In the genomic region with DNA sequence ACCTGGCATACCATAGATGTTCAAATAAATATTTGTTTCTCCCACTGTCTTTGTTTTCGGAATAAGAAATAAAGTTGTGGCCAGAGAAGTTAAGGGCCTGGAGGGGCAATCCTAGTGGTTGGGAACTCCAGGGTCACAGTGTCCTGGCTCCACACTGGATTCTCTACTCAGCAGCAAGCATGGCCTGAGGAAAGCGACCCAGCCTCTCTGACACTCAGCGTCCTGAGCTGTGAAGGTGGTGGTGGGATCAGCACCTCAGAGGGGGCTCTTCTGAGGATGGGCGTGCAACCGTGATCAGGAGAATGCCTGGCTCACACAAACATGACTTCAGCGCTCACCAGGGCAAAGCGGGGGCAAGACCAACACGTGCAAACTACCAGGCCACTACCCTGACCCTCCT, we compare ENCODE assay signal across 20 cellular contexts. TPM values are rescaled to one million over a fixed set of nuclear protein-coding genes. Genes with fewer than 3 reads are reported as not detected.
DNase-seq lines count a peak whose midpoint lies in the region; ATAC-seq, FAIRE-seq and TF ChIP-seq lines count a peak whose summit lies in the region.
"Had no signal": no experiment of that assay in that cellular context is flagged by ENCODE, and none has a peak within 500 bp of the region (broad histone marks: within the 10 kb centered on the region; RNA-seq: fewer than 3 reads in every experiment).

No MANE protein-coding gene starts in this region.

- H2BK120ac ChIP-seq in H9 (ENCODE audit: low read depth, low read length, poor library complexity, severe bottlenecking) (no peak overlapping the region), H1 (replicated peaks; ENCODE audit: low read depth, low read length) (no peak overlapping the region)

- H3K4ac ChIP-seq in H9 (ENCODE audit: low read depth, low read length): no peak overlapping the region
- no peak overlapping the region for H3K4ac ChIP-seq in H1 (replicated peaks; ENCODE audit: insufficient read length, low read depth, low read length)

- no peak overlapping the region for H3K4me3 ChIP-seq in GM23338
- no peak overlapping the region for H3K4me3 ChIP-seq in H1 (ENCODE audit: extremely low read depth in 1 of 4, insufficient read depth in 2 of 4, low read depth in 3 of 4, low read length in 4 of 4)
- H3K4me3 ChIP-seq: GM23248 had no signal

- no peak overlapping the region for H2BK15ac ChIP-seq in H9 (ENCODE audit: low read depth, low read length)
- peak overlapping the region; percentile 61; the same call in 1 of the 2 replicates for H2BK15ac ChIP-seq in H1 (ENCODE audit: low read length)

- H4K8ac ChIP-seq in H9 (replicated peaks; ENCODE audit: insufficient read length, low read depth, low read length): no peak overlapping the region
- H4K8ac ChIP-seq in H1 (ENCODE audit: extremely low read depth, insufficient read depth, low read length): no peak overlapping the region

- H3K27ac ChIP-seq in GM23338 (ENCODE audit: low read depth) (no peak overlapping the region), H9 (ENCODE audit: insufficient read length, low read depth, low read length) (no peak overlapping the region), H1 (ENCODE audit: low read depth, low read length) (peak overlapping the region; percentile 58; the same call in 1 of the 2 replicates)
- H3K27ac ChIP-seq: GM23248 had no signal

- peak overlapping the region; percentile 78; the same call in 1 of the 2 replicates for H3K27ac Mint-ChIP-seq in GM23338
- peak overlapping the region in 2 of 3 experiments; percentile 39 to 84; a peak in 2 of 7 replicates for H3K27ac Mint-ChIP-seq in H9
- peak overlapping the region; percentile 12 for H3K27ac Mint-ChIP-seq in neural crest cell (ENCODE audit: unreplicated experiment)
- H3K27ac Mint-ChIP-seq: CD4-positive, alpha-beta memory T cell had no signal

- no peak for TF ChIP-seq CTCF in GM23338 (conservative IDR thresholded peaks at IDR 0.05; ENCODE audit: low read depth in 2 of 2)
- TF ChIP-seq CTCF in H9 (conservative IDR thresholded peaks at IDR 0.05): no peak
- no peak for TF ChIP-seq CTCF in H1 (IDR thresholded peaks at IDR 0.05; ENCODE audit: control extremely low read depth in 1 of 3, insufficient read depth in 1 of 3, low read depth in 1 of 3, low read length in 3 of 3)
- TF ChIP-seq CTCF in neural crest cell (conservative IDR thresholded peaks at IDR 0.05): no peak

- H2BK5ac ChIP-seq in H9 (ENCODE audit: insufficient read length, low read length) (no peak overlapping the region), H1 (ENCODE audit: low read depth, low read length) (peak overlapping the region; percentile 50)

- H3K9me3 Mint-ChIP-seq in GM23338 (no peaks in the 10 kb centered on the region), H9 (no peaks in the 10 kb centered on the region), neural crest cell (no peaks in the 10 kb centered on the region)

- FAIRE-seq in H1 (lab: Jason Lieb, UNC): no peak
- FAIRE-seq: GM12891, GM18507, H54 had no signal

- TF ChIP-seq RAD21 in H1 (IDR thresholded peaks at IDR 0.05 in 1 of 2, conservative IDR thresholded peaks at IDR 0.05 in 1 of 2; ENCODE audit: low read depth in 2 of 2, low read length in 2 of 2): no peak

- H3K4me1 ChIP-seq in GM23338 (ENCODE audit: insufficient read depth) (peaks cover 10% of the 10 kb centered on the region), H9 (ENCODE audit: insufficient read depth, low read length) (peaks cover 2% of the 10 kb centered on the region), H1 (replicated peaks in 1 of 4; ENCODE audit: control insufficient read depth in 3 of 4, insufficient read depth in 4 of 4, low read length in 3 of 4) (peaks cover 0 to 14% (median 9%) of the 10 kb centered on the region in 4 experiments; a peak in 5 of 7 replicates)

- DNase-seq in GM23338 (ENCODE audit: low spot score) (no peak), H9 (no peak), H1 (ENCODE audit: low read depth in 1 of 2, low spot score in 2 of 2) (no peak), neural crest cell (ENCODE audit: low read depth, low spot score) (no peak)
- DNase-seq in stimulated activated naive CD4-positive, alpha-beta T cell (lab: John Stamatoyannopoulos, UW): no peak
- DNase-seq: C1 segment of cervical spinal cord; Calu3; CD4-positive, alpha-beta memory T cell; COR-L47; DMS53; DMS79 treated with DMSO at 0.1 percent for 48 hours; GF-D8; GM23248; HCEC 1CT had no signal

- H3K4me2 ChIP-seq in GM23338 (no peak overlapping the region), H9 (ENCODE audit: insufficient read depth, insufficient read length, low read length) (no peak overlapping the region), H1 (ENCODE audit: insufficient read depth in 1 of 2, low read depth in 2 of 2, low read length in 2 of 2) (no peak overlapping the region)

- H3K23ac ChIP-seq in H9 (ENCODE audit: insufficient read length, low read depth, low read length) (no peak overlapping the region), H1 (ENCODE audit: insufficient read length) (no peak overlapping the region)

- H3K56ac ChIP-seq in H9 (ENCODE audit: insufficient read length, low read depth, low read length) (no peak overlapping the region), H1 (replicated peaks; ENCODE audit: insufficient read length, low read depth, low read length) (no peak overlapping the region)

- CTCF ChIA-PET in H1 (lab: Charles Lee; ENCODE audit: partially characterized antibody): no interaction called here

- H3K23me2 ChIP-seq in H9 (ENCODE audit: insufficient read length, low read depth, low read length, poor library complexity, severe bottlenecking): no peaks in the 10 kb centered on the region
- H3K23me2 ChIP-seq in H1 (ENCODE audit: low read depth, low read length): no peaks in the 10 kb centered on the region; the same call in 1 of the 2 replicates

- no peak overlapping the region for H4K5ac ChIP-seq in H9 (ENCODE audit: insufficient read length, low read depth, low read length)
- no peak overlapping the region for H4K5ac ChIP-seq in H1 (ENCODE audit: insufficient read length, low read depth, low read length)

- H3K79me2 ChIP-seq in GM23338 (replicated peaks; ENCODE audit: insufficient read depth) (peaks cover 100% of the 10 kb centered on the region), H9 (ENCODE audit: insufficient read depth, low read length) (peaks cover 47% of the 10 kb centered on the region; the same call in 1 of the 2 replicates), H1 (ENCODE audit: control insufficient read depth in 1 of 2, insufficient read depth in 2 of 2, low read length in 2 of 2) (peaks cover 20 to 98% of the 10 kb centered on the region in 2 experiments)

- peaks cover 42% of the 10 kb centered on the region for H4K20me1 ChIP-seq in GM23338 (replicated peaks; ENCODE audit: insufficient read depth)
- H4K20me1 ChIP-seq in H9 (ENCODE audit: control insufficient read depth, insufficient read depth, insufficient read length): no peaks in the 10 kb centered on the region
- peaks cover 10 to 17% of the 10 kb centered on the region in 2 experiments for H4K20me1 ChIP-seq in H1 (replicated peaks in 1 of 2; ENCODE audit: control insufficient read depth in 1 of 2, insufficient read depth in 2 of 2, low read length in 2 of 2)

- TF ChIP-seq EP300 in H1 (IDR thresholded peaks at IDR 0.05; ENCODE audit: borderline replicate concordance in 1 of 2, low read depth in 2 of 2, low read length in 2 of 2): no peak

- no CpG with 5 or more reads among the region's 8 CpGs for WGBS in H9 (ENCODE audit: extremely low coverage, insufficient read length, low lambda C conversion rate)
- WGBS in H1 (ENCODE audit: extremely low coverage in 1 of 2, insufficient coverage in 1 of 2, insufficient read length in 1 of 2, insufficient replicate concordance in 2 of 2, low coverage in 1 of 2, low lambda C conversion rate in 2 of 2, missing lambda C conversion rate in 1 of 2), 2 experiments: 82% methylated on average over 8 of the region's 8 CpGs; no CpG with 5 or more reads in 1 of the 2 experiments

- peaks cover 23% of the 10 kb centered on the region for H3K36me3 Mint-ChIP-seq in GM23338 (ENCODE audit: low read depth)
- H3K36me3 Mint-ChIP-seq in H9 (ENCODE audit: insufficient read depth in 1 of 3, low read depth in 3 of 3): peaks cover 6 to 9% (median 8%) of the 10 kb centered on the region in 3 experiments; a peak in 4 of 7 replicates
- H3K36me3 Mint-ChIP-seq in neural crest cell (ENCODE audit: low read depth): no peaks in the 10 kb centered on the region
- H3K36me3 Mint-ChIP-seq: CD4-positive, alpha-beta memory T cell had no signal

- H2BK20ac ChIP-seq in H9 (ENCODE audit: low read depth, low read length, poor library complexity, severe bottlenecking): no peak overlapping the region
- no peak overlapping the region for H2BK20ac ChIP-seq in H1 (ENCODE audit: low read length)

- H3K79me1 ChIP-seq in H9 (ENCODE audit: insufficient read depth, low read depth, low read length, poor library complexity, severe bottlenecking) (peaks cover 15% of the 10 kb centered on the region), H1 (ENCODE audit: low read depth, low read length) (peaks cover 20% of the 10 kb centered on the region)

- H3K27me3 ChIP-seq in GM23338 (ENCODE audit: insufficient read depth): no peaks in the 10 kb centered on the region
- H3K27me3 ChIP-seq in H9 (ENCODE audit: insufficient read depth, low read length): no peaks in the 10 kb centered on the region
- H3K27me3 ChIP-seq in H1 (replicated peaks in 1 of 4; ENCODE audit: control insufficient read depth in 3 of 4, extremely low read depth in 1 of 4, insufficient read depth in 3 of 4, low read length in 3 of 4): no peaks in the 10 kb centered on the region

- no peak overlapping the region for H2AFZ ChIP-seq in GM23338
- no peak overlapping the region for H2AFZ ChIP-seq in H9 (ENCODE audit: low read length)
- no peak overlapping the region for H2AFZ ChIP-seq in H1 (ENCODE audit: low read length)
- H2AFZ ChIP-seq: GM23248 had no signal

- peak overlapping the region; percentile 46 for H3K18ac ChIP-seq in H9 (ENCODE audit: insufficient read length, low read depth, low read length)
- 0 out of 2 replicates have a peak overlapping the region, but pooled peaks have one; percentile 34 for H3K18ac ChIP-seq in H1 (ENCODE audit: extremely low read depth, low read length)

- peaks cover 11% of the 10 kb centered on the region for H3K9me2 ChIP-seq in GM23338 (ENCODE audit: insufficient read depth)

- H3K4me3 Mint-ChIP-seq in GM23338 (no peak overlapping the region), H9 (no peak overlapping the region), neural crest cell (no peak overlapping the region)
- H3K4me3 Mint-ChIP-seq: CD4-positive, alpha-beta memory T cell had no signal

- H3K9ac ChIP-seq in H9 (ENCODE audit: extremely low read depth, insufficient read length, low read length) (no peak overlapping the region), H1 (replicated peaks in 1 of 4; ENCODE audit: extremely low read depth in 1 of 4, low read depth in 3 of 4, low read length in 3 of 4) (no peak overlapping the region)
- H3K9ac ChIP-seq: GM23248 had no signal

- H3K9me3 ChIP-seq in H9 (ENCODE audit: control insufficient read depth, low read depth, low read length) (no peaks in the 10 kb centered on the region), H1 (ENCODE audit: insufficient read depth in 2 of 2, low read depth in 1 of 2, low read length in 1 of 2) (no peaks in the 10 kb centered on the region)

- H3K36me3 ChIP-seq in GM23338 (ENCODE audit: insufficient read depth) (no peaks in the 10 kb centered on the region), H1 (ENCODE audit: control insufficient read depth in 2 of 4, insufficient read depth in 4 of 4, low read length in 3 of 4) (0 out of 8 replicates have a peak, but pooled peaks cover 0 to 5% (median 0%) of the 10 kb centered on the region in 4 experiments)

- H2BK12ac ChIP-seq in H9 (ENCODE audit: insufficient read length, low read depth, low read length): no peak overlapping the region
- H2BK12ac ChIP-seq in H1 (ENCODE audit: low read depth, low read length): peak overlapping the region; percentile 22; the same call in 1 of the 2 replicates

- H3K14ac ChIP-seq in H9 (ENCODE audit: insufficient read depth, low read length) (peak overlapping the region; percentile 44; the same call in 1 of the 2 replicates), H1 (ENCODE audit: insufficient read length) (no peak overlapping the region)

- H3T11ph ChIP-seq in H9 (ENCODE audit: low read length): no peak overlapping the region

- POLR2A ChIA-PET in H1 (lab: Charles Lee; ENCODE audit: partially characterized antibody): interaction anchor here (1.3 to 1.7 kb wide), 2 partner anchors 9 to 12 kb away, joined by 3 to 5 read pairs; no protein-coding TSS in a partner anchor

- H3F3A ChIP-seq in GM23338 (replicated peaks; ENCODE audit: low read depth): no peaks in the 10 kb centered on the region

- H2AK5ac ChIP-seq in H9 (ENCODE audit: insufficient read length, low read length): no peak overlapping the region
- no peak overlapping the region for H2AK5ac ChIP-seq in H1 (ENCODE audit: low read depth, low read length)

- peaks cover 47% of the 10 kb centered on the region for H3K4me1 Mint-ChIP-seq in GM23338
- peaks cover 34 to 42% of the 10 kb centered on the region in 2 experiments for H3K4me1 Mint-ChIP-seq in H9
- peaks cover 27% of the 10 kb centered on the region for H3K4me1 Mint-ChIP-seq in neural crest cell
- H3K4me1 Mint-ChIP-seq: CD4-positive, alpha-beta memory T cell had no signal

- ATAC-seq in GM23338 (peak; percentile 56), GM18861 (IDR thresholded peaks at IDR 0.05; ENCODE audit: unreplicated experiment) (no peak), HG03354 (IDR thresholded peaks at IDR 0.05; ENCODE audit: poor library complexity, severe bottlenecking, unreplicated experiment) (no peak)

- TF ChIP-seq POLR2A in H1 (IDR thresholded peaks at IDR 0.05; ENCODE audit: control extremely low read depth in 1 of 2, low read depth in 2 of 2, low read length in 2 of 2): no peak

- H3K27me3 Mint-ChIP-seq in GM23338 (ENCODE audit: insufficient read depth, low read depth, poor library complexity) (peaks cover 4% of the 10 kb centered on the region), H9 (ENCODE audit: low read depth) (no peaks in the 10 kb centered on the region; the same call in 1 of the 2 replicates), neural crest cell (ENCODE audit: low read depth) (no peaks in the 10 kb centered on the region)
- H3K27me3 Mint-ChIP-seq: CD4-positive, alpha-beta memory T cell had no signal

- H4K91ac ChIP-seq in H9 (ENCODE audit: insufficient read length, low read depth, low read length) (no peak overlapping the region), H1 (replicated peaks; ENCODE audit: insufficient read length, low read length) (no peak overlapping the region)

RNA-seq across cellular contexts. Expression of a gene that starts 59.9 kb away (rescaled TPM):
- total RNA-seq in GM23338 (2014; rRNA removed; shearing (Covaris generic)): 62.4 and 75.6 TPM in 2 replicates
- polyA plus RNA-seq in GM23338 (2016; fragmentation: Nextera tagmentation; extraction: Ambion mirVana) (12.8 and 13.5 TPM in 2 replicates), H1 (2011; rRNA removed) (43.7 and 51.4 TPM in 2 replicates)
- total RNA-seq in H9 (2021) (41.7 and 43.5 TPM in 2 replicates), neural crest cell (33.0 and 34.5 TPM in 2 replicates)
- total RNA-seq in H1 (2021; fragmentation: NEBNext Ultra II Directional; extraction: Animal tissue kit (Norgen Biotek cat#: 25700)): 69.5 and 83.0 TPM in 2 replicates
- 42.0 TPM for polyA plus RNA-seq in H1 (2011; cell fraction: cytosol; rRNA removed)
- 56.3 TPM for polyA plus RNA-seq in H1 (2011; cell fraction: nucleus; rRNA removed)
- 40.0 to 53.5 TPM (median 47.7 TPM) in 4 replicates for polyA plus RNA-seq in H1 (2012, experiment 1 of 2)
- polyA plus RNA-seq in H1 (2012, experiment 2 of 2): 38.9 TPM
- 39.9 TPM for polyA plus RNA-seq in H1 (2013, experiment 1 of 2)
- 39.1 TPM for polyA plus RNA-seq in H1 (2013, experiment 2 of 2)
- polyA minus RNA-seq in H1 (2011; rRNA and poly(A)+ RNA removed): 121 and 152 TPM in 2 replicates
- 72.1 TPM for polyA minus RNA-seq in H1 (2011; cell fraction: cytosol; rRNA and poly(A)+ RNA removed)
- 137 TPM for polyA minus RNA-seq in H1 (2011; cell fraction: nucleus; rRNA and poly(A)+ RNA removed)
- total RNA-seq: A673 had no signal

Comparison
In these comparisons a context has a peak if more than half of its experiments do, and no peak if none do; other contexts are left out.
1. H3K27ac Mint-ChIP-seq: peak in every context shown above with its lines; median percentile 78 in GM23338; 62 in H9; 12 in neural crest cell.